In genomic region chr7:100433276-100433591, GRCh38 we compare ENCODE assay signal across 2 cellular contexts.
TF ChIP-seq lines count a peak whose summit lies in the region.

No MANE protein-coding gene starts in this region.

TF ChIP-seq in SK-N-SH, 30 proteins besides CTCF, POLR2A, EP300 and RAD21:
- TF ChIP-seq ZBTB33 (IDR thresholded peaks at IDR 0.05; ENCODE audit: borderline replicate concordance, low read depth) (no peak), YY1 (IDR thresholded peaks at IDR 0.05; ENCODE audit: low read depth) (no peak), REST (IDR thresholded peaks at IDR 0.05; ENCODE audit: low read depth, low read length) (no peak), PBX3 (IDR thresholded peaks at IDR 0.05) (no peak), SIN3A (IDR thresholded peaks at IDR 0.05; ENCODE audit: borderline replicate concordance, low read depth, low read length) (no peak)

TF ChIP-seq in SK-N-SH treated with all-trans-retinoic acid at 6 μM for 48 hours, 23 proteins besides CTCF, POLR2A, EP300 and RAD21 (continued from another document):
- TF ChIP-seq TSHZ2 (CRISPR knock-in tag; IDR thresholded peaks at IDR 0.05) = no peak
- no peak for TF ChIP-seq ZNF565 (CRISPR knock-in tag; conservative IDR thresholded peaks at IDR 0.05; ENCODE audit: low read depth)
TF ChIP-seq in SK-N-SH treated with all-trans-retinoic acid at 6 μM for 48 hours: peak in this region for 0.
